In the genomic region with DNA sequence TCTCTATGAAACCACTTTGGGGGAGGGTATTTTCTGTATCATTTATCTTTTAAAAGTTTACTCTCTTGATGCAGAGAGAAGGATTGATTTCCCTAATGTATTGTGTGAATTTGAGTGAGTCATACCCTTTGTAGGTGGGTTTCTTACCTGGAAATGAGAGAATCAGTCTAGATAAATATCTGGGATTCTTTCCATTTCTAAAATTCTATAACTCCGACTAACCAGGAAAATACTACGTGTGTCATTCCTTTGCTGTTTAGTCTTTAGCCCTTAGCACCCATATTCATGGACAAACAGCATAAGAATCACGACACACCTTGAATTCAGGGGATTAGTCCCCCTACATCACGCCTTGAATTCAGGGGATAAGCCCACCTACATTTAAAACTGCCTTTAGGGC, we compare ENCODE assay signal across 2 cellular contexts.
TF ChIP-seq lines count a peak whose summit lies in the region.

No MANE protein-coding gene starts in this region.

TF ChIP-seq in A549, 52 proteins besides CTCF, POLR2A, EP300 and RAD21 (continued from another document):
- TF ChIP-seq, protein P1, sequence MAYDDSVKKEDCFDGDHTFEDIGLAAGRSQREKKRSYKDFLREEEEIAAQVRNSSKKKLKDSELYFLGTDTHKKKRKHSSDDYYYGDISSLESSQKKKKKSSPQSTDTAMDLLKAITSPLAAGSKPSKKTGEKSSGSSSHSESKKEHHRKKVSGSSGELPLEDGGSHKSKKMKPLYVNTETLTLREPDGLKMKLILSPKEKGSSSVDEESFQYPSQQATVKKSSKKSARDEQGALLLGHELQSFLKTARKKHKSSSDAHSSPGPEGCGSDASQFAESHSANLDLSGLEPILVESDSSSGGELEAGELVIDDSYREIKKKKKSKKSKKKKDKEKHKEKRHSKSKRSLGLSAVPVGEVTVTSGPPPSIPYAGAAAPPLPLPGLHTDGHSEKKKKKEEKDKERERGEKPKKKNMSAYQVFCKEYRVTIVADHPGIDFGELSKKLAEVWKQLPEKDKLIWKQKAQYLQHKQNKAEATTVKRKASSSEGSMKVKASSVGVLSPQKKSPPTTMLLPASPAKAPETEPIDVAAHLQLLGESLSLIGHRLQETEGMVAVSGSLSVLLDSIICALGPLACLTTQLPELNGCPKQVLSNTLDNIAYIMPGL (CRISPR knock-in tag; IDR thresholded peaks at IDR 0.05; ENCODE audit: borderline replicate concordance): no peak
- TF ChIP-seq, protein P2, sequence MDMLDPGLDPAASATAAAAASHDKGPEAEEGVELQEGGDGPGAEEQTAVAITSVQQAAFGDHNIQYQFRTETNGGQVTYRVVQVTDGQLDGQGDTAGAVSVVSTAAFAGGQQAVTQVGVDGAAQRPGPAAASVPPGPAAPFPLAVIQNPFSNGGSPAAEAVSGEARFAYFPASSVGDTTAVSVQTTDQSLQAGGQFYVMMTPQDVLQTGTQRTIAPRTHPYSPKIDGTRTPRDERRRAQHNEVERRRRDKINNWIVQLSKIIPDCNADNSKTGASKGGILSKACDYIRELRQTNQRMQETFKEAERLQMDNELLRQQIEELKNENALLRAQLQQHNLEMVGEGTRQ (IDR thresholded peaks at IDR 0.05): no peak
- no peak for TF ChIP-seq ZSCAN20 (CRISPR knock-in tag; IDR thresholded peaks at IDR 0.05)
- TF ChIP-seq CBX8 (IDR thresholded peaks at IDR 0.05): no peak
- no peak for TF ChIP-seq KDM1A (IDR thresholded peaks at IDR 0.05; ENCODE audit: low read depth)
- TF ChIP-seq, protein P3, sequence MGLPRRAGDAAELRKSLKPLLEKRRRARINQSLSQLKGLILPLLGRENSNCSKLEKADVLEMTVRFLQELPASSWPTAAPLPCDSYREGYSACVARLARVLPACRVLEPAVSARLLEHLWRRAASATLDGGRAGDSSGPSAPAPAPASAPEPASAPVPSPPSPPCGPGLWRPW (IDR thresholded peaks at IDR 0.05): no peak
- no peak for TF ChIP-seq RARB (CRISPR knock-in tag; IDR thresholded peaks at IDR 0.05)
- TF ChIP-seq HOXB13 (CRISPR knock-in tag; IDR thresholded peaks at IDR 0.05; ENCODE audit: low read depth): no peak
- TF ChIP-seq FOSL2 (IDR thresholded peaks at IDR 0.05): no peak
- TF ChIP-seq FOSL2 (CRISPR knock-in tag; IDR thresholded peaks at IDR 0.05): no peak

TF ChIP-seq in K562, 482 proteins besides CTCF, POLR2A, EP300 and RAD21 (continued from another document):
- TF ChIP-seq, protein P4, sequence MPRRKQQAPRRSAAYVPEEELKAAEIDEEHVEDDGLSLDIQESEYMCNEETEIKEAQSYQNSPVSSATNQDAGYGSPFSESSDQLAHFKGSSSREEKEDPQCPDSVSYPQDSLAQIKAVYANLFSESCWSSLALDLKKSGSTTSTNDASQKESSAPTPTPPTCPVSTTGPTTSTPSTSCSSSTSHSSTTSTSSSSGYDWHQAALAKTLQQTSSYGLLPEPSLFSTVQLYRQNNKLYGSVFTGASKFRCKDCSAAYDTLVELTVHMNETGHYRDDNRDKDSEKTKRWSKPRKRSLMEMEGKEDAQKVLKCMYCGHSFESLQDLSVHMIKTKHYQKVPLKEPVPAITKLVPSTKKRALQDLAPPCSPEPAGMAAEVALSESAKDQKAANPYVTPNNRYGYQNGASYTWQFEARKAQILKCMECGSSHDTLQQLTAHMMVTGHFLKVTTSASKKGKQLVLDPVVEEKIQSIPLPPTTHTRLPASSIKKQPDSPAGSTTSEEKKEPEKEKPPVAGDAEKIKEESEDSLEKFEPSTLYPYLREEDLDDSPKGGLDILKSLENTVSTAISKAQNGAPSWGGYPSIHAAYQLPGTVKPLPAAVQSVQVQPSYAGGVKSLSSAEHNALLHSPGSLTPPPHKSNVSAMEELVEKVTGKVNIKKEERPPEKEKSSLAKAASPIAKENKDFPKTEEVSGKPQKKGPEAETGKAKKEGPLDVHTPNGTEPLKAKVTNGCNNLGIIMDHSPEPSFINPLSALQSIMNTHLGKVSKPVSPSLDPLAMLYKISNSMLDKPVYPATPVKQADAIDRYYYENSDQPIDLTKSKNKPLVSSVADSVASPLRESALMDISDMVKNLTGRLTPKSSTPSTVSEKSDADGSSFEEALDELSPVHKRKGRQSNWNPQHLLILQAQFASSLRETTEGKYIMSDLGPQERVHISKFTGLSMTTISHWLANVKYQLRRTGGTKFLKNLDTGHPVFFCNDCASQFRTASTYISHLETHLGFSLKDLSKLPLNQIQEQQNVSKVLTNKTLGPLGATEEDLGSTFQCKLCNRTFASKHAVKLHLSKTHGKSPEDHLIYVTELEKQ (CRISPR knock-in tag; IDR thresholded peaks at IDR 0.05): no peak
- TF ChIP-seq MEF2D (tag; conservative IDR thresholded peaks at IDR 0.05; ENCODE audit: low read depth) (no peak), SMARCC2 (IDR thresholded peaks at IDR 0.05; ENCODE audit: low read depth) (no peak), POU5F1 (IDR thresholded peaks at IDR 0.05; ENCODE audit: borderline replicate concordance, low read depth, low read length, partially characterized antibody) (no peak), ILF3 (IDR thresholded peaks at IDR 0.05; ENCODE audit: borderline replicate concordance) (no peak), ZKSCAN1 (IDR thresholded peaks at IDR 0.05; ENCODE audit: low read depth, low read length) (no peak), EGR1 (conservative IDR thresholded peaks at IDR 0.05) (no peak), ZNF347 (CRISPR knock-in tag; IDR thresholded peaks at IDR 0.05; ENCODE audit: low read depth) (no peak), CHD1 (IDR thresholded peaks at IDR 0.05; ENCODE audit: low read length) (no peak)
- TF ChIP-seq, protein P5, sequence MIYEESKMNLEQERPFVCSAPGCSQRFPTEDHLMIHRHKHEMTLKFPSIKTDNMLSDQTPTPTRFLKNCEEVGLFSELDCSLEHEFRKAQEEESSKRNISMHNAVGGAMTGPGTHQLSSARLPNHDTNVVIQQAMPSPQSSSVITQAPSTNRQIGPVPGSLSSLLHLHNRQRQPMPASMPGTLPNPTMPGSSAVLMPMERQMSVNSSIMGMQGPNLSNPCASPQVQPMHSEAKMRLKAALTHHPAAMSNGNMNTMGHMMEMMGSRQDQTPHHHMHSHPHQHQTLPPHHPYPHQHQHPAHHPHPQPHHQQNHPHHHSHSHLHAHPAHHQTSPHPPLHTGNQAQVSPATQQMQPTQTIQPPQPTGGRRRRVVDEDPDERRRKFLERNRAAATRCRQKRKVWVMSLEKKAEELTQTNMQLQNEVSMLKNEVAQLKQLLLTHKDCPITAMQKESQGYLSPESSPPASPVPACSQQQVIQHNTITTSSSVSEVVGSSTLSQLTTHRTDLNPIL (CRISPR knock-in tag; IDR thresholded peaks at IDR 0.05): no peak
- TF ChIP-seq, protein P6, sequence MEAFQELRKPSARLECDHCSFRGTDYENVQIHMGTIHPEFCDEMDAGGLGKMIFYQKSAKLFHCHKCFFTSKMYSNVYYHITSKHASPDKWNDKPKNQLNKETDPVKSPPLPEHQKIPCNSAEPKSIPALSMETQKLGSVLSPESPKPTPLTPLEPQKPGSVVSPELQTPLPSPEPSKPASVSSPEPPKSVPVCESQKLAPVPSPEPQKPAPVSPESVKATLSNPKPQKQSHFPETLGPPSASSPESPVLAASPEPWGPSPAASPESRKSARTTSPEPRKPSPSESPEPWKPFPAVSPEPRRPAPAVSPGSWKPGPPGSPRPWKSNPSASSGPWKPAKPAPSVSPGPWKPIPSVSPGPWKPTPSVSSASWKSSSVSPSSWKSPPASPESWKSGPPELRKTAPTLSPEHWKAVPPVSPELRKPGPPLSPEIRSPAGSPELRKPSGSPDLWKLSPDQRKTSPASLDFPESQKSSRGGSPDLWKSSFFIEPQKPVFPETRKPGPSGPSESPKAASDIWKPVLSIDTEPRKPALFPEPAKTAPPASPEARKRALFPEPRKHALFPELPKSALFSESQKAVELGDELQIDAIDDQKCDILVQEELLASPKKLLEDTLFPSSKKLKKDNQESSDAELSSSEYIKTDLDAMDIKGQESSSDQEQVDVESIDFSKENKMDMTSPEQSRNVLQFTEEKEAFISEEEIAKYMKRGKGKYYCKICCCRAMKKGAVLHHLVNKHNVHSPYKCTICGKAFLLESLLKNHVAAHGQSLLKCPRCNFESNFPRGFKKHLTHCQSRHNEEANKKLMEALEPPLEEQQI (IDR thresholded peaks at IDR 0.05): no peak
